Comparison of ENCODE assay signal across 1 cellular context in the genomic region with DNA sequence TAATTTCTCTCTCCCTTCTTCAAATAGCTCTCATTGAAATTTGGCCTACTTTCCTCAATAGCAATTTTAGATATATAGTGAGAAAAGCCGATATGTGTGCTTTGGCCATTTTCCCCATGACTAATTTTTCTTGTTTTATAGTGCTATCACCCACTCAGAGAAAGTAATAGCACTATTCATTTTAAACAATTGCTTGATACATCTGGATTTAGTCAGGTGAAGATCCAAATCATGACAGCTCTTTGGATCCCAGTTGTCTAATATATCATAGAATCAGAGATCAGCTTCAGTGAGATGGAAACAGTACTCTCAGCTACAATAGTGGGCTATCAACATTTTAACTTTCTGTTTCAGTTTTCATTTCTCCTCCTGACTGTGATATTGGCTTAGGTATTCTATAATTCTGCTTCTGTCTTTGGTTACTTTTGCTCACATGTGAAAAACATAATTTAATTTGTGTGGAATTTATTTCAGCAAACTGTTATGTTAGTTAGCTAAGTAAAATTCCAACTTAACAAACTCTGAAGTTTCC.
TF ChIP-seq lines count a peak whose summit lies in the region.

No MANE protein-coding gene starts in this region.

TF ChIP-seq in IMR-90, 13 proteins besides CTCF, POLR2A, EP300 and RAD21:
- TF ChIP-seq CEBPB (IDR thresholded peaks at IDR 0.05; ENCODE audit: low read depth, low read length) (no peak), RFX5 (IDR thresholded peaks at IDR 0.05; ENCODE audit: low read depth, low read length) (no peak), SMC3 (IDR thresholded peaks at IDR 0.05; ENCODE audit: low read depth, low read length) (no peak), FOS (IDR thresholded peaks at IDR 0.05; ENCODE audit: low read depth, low read length) (no peak), CHD1 (IDR thresholded peaks at IDR 0.05; ENCODE audit: low read depth, low read length) (no peak), MAFK (IDR thresholded peaks at IDR 0.05; ENCODE audit: low read depth, low read length) (no peak)
- TF ChIP-seq, protein P1, sequence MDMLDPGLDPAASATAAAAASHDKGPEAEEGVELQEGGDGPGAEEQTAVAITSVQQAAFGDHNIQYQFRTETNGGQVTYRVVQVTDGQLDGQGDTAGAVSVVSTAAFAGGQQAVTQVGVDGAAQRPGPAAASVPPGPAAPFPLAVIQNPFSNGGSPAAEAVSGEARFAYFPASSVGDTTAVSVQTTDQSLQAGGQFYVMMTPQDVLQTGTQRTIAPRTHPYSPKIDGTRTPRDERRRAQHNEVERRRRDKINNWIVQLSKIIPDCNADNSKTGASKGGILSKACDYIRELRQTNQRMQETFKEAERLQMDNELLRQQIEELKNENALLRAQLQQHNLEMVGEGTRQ (IDR thresholded peaks at IDR 0.05; ENCODE audit: low read depth, low read length) = no peak
TF ChIP-seq in IMR-90: peak in this region for 0.
